ENCODE assay signal across 27 cellular contexts in the genomic region with DNA sequence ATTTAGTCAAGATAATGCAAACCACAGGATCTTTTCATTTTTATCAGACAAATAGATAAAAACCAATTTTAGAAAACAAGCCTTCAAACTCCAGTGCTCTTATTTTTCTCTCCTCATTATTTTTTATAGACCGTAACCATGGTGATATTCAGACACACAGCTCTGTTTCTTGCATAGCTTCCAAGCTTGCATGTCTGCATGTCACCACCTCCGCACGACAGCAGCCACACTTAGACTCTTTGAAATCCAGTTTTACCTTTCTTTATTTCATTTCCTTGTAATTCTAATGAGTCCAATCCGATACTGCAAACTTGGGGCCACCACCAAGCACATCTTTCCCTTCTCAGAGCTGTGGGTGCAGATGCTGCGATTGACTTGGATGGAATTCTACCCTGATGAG.
"Had no signal": no experiment of that assay in that cellular context is flagged by ENCODE, and none has a peak within 500 bp of the region (broad histone marks: within the 10 kb centered on the region; RNA-seq: fewer than 3 reads in every experiment).

No MANE protein-coding gene starts in this region.

- H3K4me2 ChIP-seq: smooth muscle cell had no signal

- H3K27me3 ChIP-seq: gastrocnemius medialis, heart right ventricle, neutrophil, pancreas, testis, tibial artery had no signal

- H3K27ac ChIP-seq: epithelial cell of prostate, gastrocnemius medialis, heart right ventricle, lower lobe of right lung, neutrophil, pancreas, testis, tibial artery had no signal

- H3K4me3 ChIP-seq: gastrocnemius medialis, heart right ventricle, lower lobe of right lung, pancreas, smooth muscle cell, testis, tibial artery had no signal

- H3K36me3 ChIP-seq: gastrocnemius medialis, heart right ventricle, lower lobe of right lung, neutrophil, pancreas, tibial artery had no signal

- H3K36me3 Mint-ChIP-seq: immature natural killer cell, natural killer cell, type B pancreatic cell had no signal

- H3K9me3 Mint-ChIP-seq: neural crest cell; stimulated activated naive CD8-positive, alpha-beta T cell treated with anti-CD3 and anti-CD28 coated beads, Interleukin-15, amount 100 ng/mL, for 72 hours; type B pancreatic cell had no signal

- H3K4me1 Mint-ChIP-seq: immature natural killer cell; natural killer cell; stimulated activated naive CD8-positive, alpha-beta T cell treated with anti-CD3 and anti-CD28 coated beads, Interleukin-15, amount 100 ng/mL, for 72 hours had no signal

- ATAC-seq: esophagus mucosa; gastrocnemius medialis; heart right ventricle; left ventricle myocardium superior; lower lobe of right lung; natural killer cell; pancreas; sciatic nerve; stimulated activated naive CD8-positive, alpha-beta T cell treated with anti-CD3 and anti-CD28 coated beads, Interleukin-15, amount 100 ng/mL, for 72 hours had no signal

- H3K4me3 Mint-ChIP-seq: endodermal cell; immature natural killer cell; natural killer cell; neural crest cell; stimulated activated naive CD8-positive, alpha-beta T cell treated with anti-CD3 and anti-CD28 coated beads, Interleukin-15, amount 100 ng/mL, for 72 hours; type B pancreatic cell had no signal

- H3K27ac Mint-ChIP-seq: endodermal cell; immature natural killer cell; natural killer cell; stimulated activated naive CD8-positive, alpha-beta T cell treated with anti-CD3 and anti-CD28 coated beads, Interleukin-15, amount 100 ng/mL, for 72 hours; type B pancreatic cell had no signal

- DNase-seq: effector CD8-positive, alpha-beta T cell; endodermal cell; foreskin fibroblast; gastrocnemius medialis; heart right ventricle; immature natural killer cell; islet precursor cell; kidney glomerular epithelial cell; left ventricle myocardium superior; lower lobe of right lung; natural killer cell; pancreas; stimulated activated CD4-positive, alpha-beta T cell treated with anti-CD3 and anti-CD28 coated beads, Interleukin-12 subunit alpha, Interleukin-12 subunit beta, amount 100 ng/mL, for 4 hours; stimulated activated CD4-positive, alpha-beta T cell treated with anti-CD3 and anti-CD28 coated beads, Interleukin-1b, Interleukin-23, amount 100 ng/mL, for 48 hours; stimulated activated CD4-positive, alpha-beta T cell treated with anti-CD3 and anti-CD28 coated beads, Interleukin-4, amount 100 ng/mL, for 1 hour; stimulated activated CD8-positive, alpha-beta memory T cell treated with anti-CD3 and anti-CD28 coated beads, Interleukin-4, amount 100 ng/mL, for 48 hours; stimulated activated naive CD4-positive, alpha-beta T cell; stimulated activated naive CD8-positive, alpha-beta T cell treated with anti-CD3 and anti-CD28 coated beads, Interleukin-15, amount 100 ng/mL, for 72 hours; testis; tibial artery had no signal

- H3K9me3 ChIP-seq: gastrocnemius medialis, heart right ventricle, lower lobe of right lung, neutrophil, pancreas, testis, tibial artery had no signal

- H3K27me3 Mint-ChIP-seq: stimulated activated naive CD8-positive, alpha-beta T cell treated with anti-CD3 and anti-CD28 coated beads, Interleukin-15, amount 100 ng/mL, for 72 hours; type B pancreatic cell had no signal
